1 cellular context compared by ENCODE assay signal in genomic region chr20:50468378-50468798, GRCh38.
TF ChIP-seq lines count a peak whose summit lies in the region.

No MANE protein-coding gene starts in this region.

TF ChIP-seq in K562, 482 proteins besides CTCF, POLR2A, EP300 and RAD21 (continues in another document):
- TF ChIP-seq SMARCB1 (IDR thresholded peaks at IDR 0.05; ENCODE audit: insufficient read length, low read depth) = no peak
- peak in 1 of 2 experiments; percentile 14; a peak in 1 of 4 replicates for TF ChIP-seq ARNT (IDR thresholded peaks at IDR 0.05)
- peak; percentile 68; the same call in 1 of the 2 replicates for TF ChIP-seq ZBTB26 (CRISPR knock-in tag; IDR thresholded peaks at IDR 0.05)
- TF ChIP-seq, protein P1, sequence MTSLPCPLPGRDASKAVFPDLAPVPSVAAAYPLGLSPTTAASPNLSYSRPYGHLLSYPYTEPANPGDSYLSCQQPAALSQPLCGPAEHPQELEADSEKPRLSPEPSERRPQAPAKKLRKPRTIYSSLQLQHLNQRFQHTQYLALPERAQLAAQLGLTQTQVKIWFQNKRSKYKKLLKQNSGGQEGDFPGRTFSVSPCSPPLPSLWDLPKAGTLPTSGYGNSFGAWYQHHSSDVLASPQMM (CRISPR knock-in tag; IDR thresholded peaks at IDR 0.05) = no peak
- peak; percentile 80; the same call in 1 of the 2 replicates for TF ChIP-seq HLTF (IDR thresholded peaks at IDR 0.05)
- TF ChIP-seq ETS2 (tag; IDR thresholded peaks at IDR 0.05; ENCODE audit: borderline replicate concordance, poor library complexity, severe bottlenecking) = no peak
- TF ChIP-seq HSF4 (CRISPR knock-in tag; IDR thresholded peaks at IDR 0.05; ENCODE audit: borderline replicate concordance) = no peak
- TF ChIP-seq TAF9B (IDR thresholded peaks at IDR 0.05; ENCODE audit: partially characterized antibody) = peak; percentile 27
- TF ChIP-seq HDAC1 (IDR thresholded peaks at IDR 0.05) = peak in 1 of 2 experiments; percentile 36; a peak in 2 of 4 replicates
- TF ChIP-seq CTCFL (IDR thresholded peaks at IDR 0.05; ENCODE audit: borderline replicate concordance, insufficient read depth, low read depth, low read length, poor library complexity, severe bottlenecking) = no peak
- TF ChIP-seq MLX (CRISPR knock-in tag; conservative IDR thresholded peaks at IDR 0.05) = no peak
- TF ChIP-seq NR4A1 (CRISPR knock-in tag; IDR thresholded peaks at IDR 0.05) = no peak
- no peak for TF ChIP-seq NR4A1 (tag; IDR thresholded peaks at IDR 0.05)
- no peak for TF ChIP-seq ZNF3 (CRISPR knock-in tag; IDR thresholded peaks at IDR 0.05)
- no peak for TF ChIP-seq SP2 (IDR thresholded peaks at IDR 0.05; ENCODE audit: extremely low read depth, low read depth, low read length, poor library complexity, severe bottlenecking)
- no peak for TF ChIP-seq ETV6 (IDR thresholded peaks at IDR 0.05; ENCODE audit: borderline replicate concordance in 1 of 2, low read depth in 2 of 2, low read length in 1 of 2)
- no peak for TF ChIP-seq ETV6 (CRISPR knock-in tag; IDR thresholded peaks at IDR 0.05; ENCODE audit: borderline replicate concordance)
- TF ChIP-seq LEF1 (IDR thresholded peaks at IDR 0.05) = no peak
- TF ChIP-seq ZNF217 (CRISPR knock-in tag; IDR thresholded peaks at IDR 0.05) = no peak
- no peak for TF ChIP-seq KHSRP (IDR thresholded peaks at IDR 0.05)
- no peak for TF ChIP-seq CBX2 (IDR thresholded peaks at IDR 0.05; ENCODE audit: insufficient read depth, low read length, poor library complexity, severe bottlenecking)
- TF ChIP-seq RUNX1 (IDR thresholded peaks at IDR 0.05; ENCODE audit: low read depth) = no peak
- TF ChIP-seq NFE2 (IDR thresholded peaks at IDR 0.05; ENCODE audit: low read depth) = no peak
- TF ChIP-seq SMARCA5 (IDR thresholded peaks at IDR 0.05) = 0 out of 2 replicates have a peak, but pooled peaks have one; percentile 43
- TF ChIP-seq MTA3 (IDR thresholded peaks at IDR 0.05; ENCODE audit: borderline replicate concordance) = no peak
- no peak for TF ChIP-seq MGA (IDR thresholded peaks at IDR 0.05)
- TF ChIP-seq NR3C1 (CRISPR knock-in tag; IDR thresholded peaks at IDR 0.05) = no peak
- no peak for TF ChIP-seq CEBPG (CRISPR knock-in tag; IDR thresholded peaks at IDR 0.05)
- TF ChIP-seq CEBPG (tag; conservative IDR thresholded peaks at IDR 0.05 in 1 of 2, IDR thresholded peaks at IDR 0.05 in 1 of 2) = no peak
- TF ChIP-seq SNRNP70 (optimal IDR thresholded peaks at IDR 0.05; ENCODE audit: low read depth, low read length) = no peak
- no peak for TF ChIP-seq MCM3 (IDR thresholded peaks at IDR 0.05)
- no peak for TF ChIP-seq RBM34 (IDR thresholded peaks at IDR 0.05; ENCODE audit: borderline replicate concordance, insufficient read depth, low read length)
- TF ChIP-seq JUND (IDR thresholded peaks at IDR 0.05; ENCODE audit: borderline replicate concordance, low read depth, low read length) = no peak
- TF ChIP-seq JUND (tag; IDR thresholded peaks at IDR 0.05; ENCODE audit: borderline replicate concordance, low read depth, low read length) = no peak
- TF ChIP-seq ZBTB2 (IDR thresholded peaks at IDR 0.05) = peak; percentile 38; the same call in 1 of the 2 replicates
- TF ChIP-seq, protein P2, sequence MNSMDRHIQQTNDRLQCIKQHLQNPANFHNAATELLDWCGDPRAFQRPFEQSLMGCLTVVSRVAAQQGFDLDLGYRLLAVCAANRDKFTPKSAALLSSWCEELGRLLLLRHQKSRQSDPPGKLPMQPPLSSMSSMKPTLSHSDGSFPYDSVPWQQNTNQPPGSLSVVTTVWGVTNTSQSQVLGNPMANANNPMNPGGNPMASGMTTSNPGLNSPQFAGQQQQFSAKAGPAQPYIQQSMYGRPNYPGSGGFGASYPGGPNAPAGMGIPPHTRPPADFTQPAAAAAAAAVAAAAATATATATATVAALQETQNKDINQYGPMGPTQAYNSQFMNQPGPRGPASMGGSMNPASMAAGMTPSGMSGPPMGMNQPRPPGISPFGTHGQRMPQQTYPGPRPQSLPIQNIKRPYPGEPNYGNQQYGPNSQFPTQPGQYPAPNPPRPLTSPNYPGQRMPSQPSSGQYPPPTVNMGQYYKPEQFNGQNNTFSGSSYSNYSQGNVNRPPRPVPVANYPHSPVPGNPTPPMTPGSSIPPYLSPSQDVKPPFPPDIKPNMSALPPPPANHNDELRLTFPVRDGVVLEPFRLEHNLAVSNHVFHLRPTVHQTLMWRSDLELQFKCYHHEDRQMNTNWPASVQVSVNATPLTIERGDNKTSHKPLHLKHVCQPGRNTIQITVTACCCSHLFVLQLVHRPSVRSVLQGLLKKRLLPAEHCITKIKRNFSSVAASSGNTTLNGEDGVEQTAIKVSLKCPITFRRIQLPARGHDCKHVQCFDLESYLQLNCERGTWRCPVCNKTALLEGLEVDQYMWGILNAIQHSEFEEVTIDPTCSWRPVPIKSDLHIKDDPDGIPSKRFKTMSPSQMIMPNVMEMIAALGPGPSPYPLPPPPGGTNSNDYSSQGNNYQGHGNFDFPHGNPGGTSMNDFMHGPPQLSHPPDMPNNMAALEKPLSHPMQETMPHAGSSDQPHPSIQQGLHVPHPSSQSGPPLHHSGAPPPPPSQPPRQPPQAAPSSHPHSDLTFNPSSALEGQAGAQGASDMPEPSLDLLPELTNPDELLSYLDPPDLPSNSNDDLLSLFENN (IDR thresholded peaks at IDR 0.05; ENCODE audit: low read depth in 2 of 2, low read length in 2 of 2) = no peak
- TF ChIP-seq TRIM24 (IDR thresholded peaks at IDR 0.05) = peak; percentile 31 to 34; a peak in 1 of 4 replicates
- TF ChIP-seq HBP1 (CRISPR knock-in tag; IDR thresholded peaks at IDR 0.05) = no peak
- peak; percentile 88; the same call in 1 of the 2 replicates for TF ChIP-seq THRAP3 (IDR thresholded peaks at IDR 0.05; ENCODE audit: borderline replicate concordance)
